In the genomic region with DNA sequence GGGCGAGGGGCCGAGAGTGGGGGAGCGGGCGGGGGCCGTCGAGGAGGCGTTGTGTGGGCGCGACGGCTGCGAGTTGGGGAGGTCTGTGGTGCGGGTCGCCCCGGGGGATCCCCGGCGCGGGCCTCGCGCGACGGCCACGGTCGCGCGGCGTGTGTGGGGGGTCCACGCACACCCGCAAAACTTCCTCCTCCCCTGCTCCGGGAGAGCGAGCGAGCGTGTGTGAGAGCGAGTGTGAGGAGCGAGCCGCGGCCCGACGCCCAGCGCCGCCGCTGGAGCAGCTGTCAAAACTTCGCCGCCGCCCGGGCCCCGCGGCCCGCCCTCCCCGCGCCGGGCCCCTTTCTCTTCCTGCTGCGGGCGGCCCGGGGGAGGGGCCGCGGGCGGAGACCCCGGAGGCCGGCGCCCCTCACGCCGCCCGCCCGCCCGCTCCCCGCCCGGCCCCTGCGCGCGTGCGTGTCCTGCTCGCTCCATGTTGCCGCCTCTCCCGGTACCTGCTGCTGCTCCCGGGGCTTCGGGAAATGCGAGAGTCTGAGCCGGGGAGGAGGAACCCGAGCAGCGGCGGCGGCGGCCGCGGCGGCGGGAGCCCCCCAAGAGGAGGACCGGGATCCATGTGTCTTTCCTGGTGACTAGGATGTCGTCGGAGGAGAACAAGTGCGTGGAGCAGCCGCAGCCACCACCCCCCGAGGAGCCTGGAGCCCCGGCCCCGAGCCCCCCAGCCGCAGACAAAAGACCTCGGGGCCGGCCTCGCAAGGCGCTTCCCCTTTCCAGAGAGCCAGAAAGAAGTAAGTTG, we compare ENCODE assay signal across 10 cellular contexts. TPM values are rescaled to one million over a fixed set of nuclear protein-coding genes. Genes with fewer than 3 reads are reported as not detected.
DNase-seq lines count a peak whose midpoint lies in the region; ATAC-seq, FAIRE-seq and TF ChIP-seq lines count a peak whose summit lies in the region.
"Had no signal": no experiment of that assay in that cellular context is flagged by ENCODE, and none has a peak within 500 bp of the region (broad histone marks: within the 10 kb centered on the region; RNA-seq: fewer than 3 reads in every experiment).

No MANE protein-coding gene starts in this region.

- H3K36me3 ChIP-seq in bronchial epithelial cell (ENCODE audit: control insufficient read depth, insufficient read depth, low read length) (no peaks in the 10 kb centered on the region), lung (ENCODE audit: control insufficient read depth in 2 of 2, insufficient read depth in 2 of 2, low read length in 2 of 2) (no peaks in the 10 kb centered on the region), upper lobe of right lung (no peaks in the 10 kb centered on the region)

- FAIRE-seq in bronchial epithelial cell (lab: Jason Lieb, UNC), result no peak

- DNase-seq in activated gamma-delta T cell treated with Interleukin-2 at 50 U/mL for 16 hours, result peak; percentile 17
- no peak for DNase-seq in activated gamma-delta T cell (lab: John Stamatoyannopoulos, UW)
- no peak for DNase-seq in bronchial epithelial cell (ENCODE audit: low read depth)
- no peak for DNase-seq in lung (ENCODE audit: low spot score)
- DNase-seq in upper lobe of right lung, result no peak
- DNase-seq: CD4-positive, CD25-positive, alpha-beta regulatory T cell; NCI-H2107 had no signal

- H3K9me3 ChIP-seq in lung (ENCODE audit: control insufficient read depth in 2 of 2, insufficient read depth in 1 of 2, low read length in 1 of 2) (peaks cover 0 to 3% of the 10 kb centered on the region in 2 donors), upper lobe of right lung (no peaks in the 10 kb centered on the region)

- intact Hi-C loops in upper lobe of right lung (cut with DNase I), result no loop called here

- ATAC-seq in lung (ENCODE audit: insufficient read depth, low FRiP score) (peak; percentile 22), upper lobe of right lung (peak; percentile 63), GM21447 (IDR thresholded peaks at IDR 0.05; ENCODE audit: unreplicated experiment) (no peak), HG03432 (IDR thresholded peaks at IDR 0.05; ENCODE audit: unreplicated experiment) (no peak), GM19328 (IDR thresholded peaks at IDR 0.05; ENCODE audit: unreplicated experiment) (no peak)

- H3K27me3 ChIP-seq in bronchial epithelial cell (ENCODE audit: control insufficient read depth, insufficient read depth, low read length) (peaks cover 3% of the 10 kb centered on the region), lung (ENCODE audit: control insufficient read depth, insufficient read depth) (no peaks in the 10 kb centered on the region), upper lobe of right lung (peaks cover 35% of the 10 kb centered on the region)

- peak overlapping the region; percentile 17 for H3K4me3 ChIP-seq in bronchial epithelial cell (ENCODE audit: low read depth, low read length)
- H3K4me3 ChIP-seq in lung, result no peak overlapping the region
- peak overlapping the region; percentile 42 for H3K4me3 ChIP-seq in upper lobe of right lung

- H3K27ac ChIP-seq in lung (ENCODE audit: low read depth in 1 of 2, low read length in 1 of 2) (peak overlapping the region in 1 of 2 donors; percentile 47), upper lobe of right lung (peak overlapping the region; percentile 30)

- no peak for TF ChIP-seq CTCF in bronchial epithelial cell (IDR thresholded peaks at IDR 0.05; ENCODE audit: insufficient read depth, low read length, severe bottlenecking)
- TF ChIP-seq CTCF in lung (IDR thresholded peaks at IDR 0.05; ENCODE audit: control extremely low read depth, extremely low read depth), result no peak
- no peak for TF ChIP-seq CTCF in upper lobe of right lung (IDR thresholded peaks at IDR 0.05)

- WGBS in lung, 2 donors, result 1 to 2% methylated on average over 58 to 100 of the region's 100 CpGs

- peaks cover 2 to 4% of the 10 kb centered on the region in 2 donors for H3K4me1 ChIP-seq in lung (ENCODE audit: control insufficient read depth in 2 of 2, insufficient read depth in 2 of 2, low read length in 2 of 2)
- H3K4me1 ChIP-seq in upper lobe of right lung, result no peaks in the 10 kb centered on the region

RNA-seq across cellular contexts. Expression of gene CCT8L2, which starts 9.0 kb away (rescaled TPM):
- total RNA-seq in bronchial epithelial cell (not detected in 2 replicates), lung (not detected), upper lobe of right lung (not detected)
- not detected for polyA plus RNA-seq in lung
- total RNA-seq: CD4-positive, CD25-positive, alpha-beta regulatory T cell had no signal
- polyA plus RNA-seq: CD4-positive, CD25-positive, alpha-beta regulatory T cell had no signal

Comparison
In these comparisons a context has a peak if more than half of its experiments do, and no peak if none do; other contexts are left out.
1. ATAC-seq: peak in lung (single experiment) and upper lobe of right lung (single experiment); none in GM21447 (single experiment), HG03432 (single experiment) and GM19328 (single experiment).